24 cellular contexts compared by ENCODE assay signal in genomic region chr17:78991906-78992532, GRCh38. TPM values are rescaled to one million over a fixed set of nuclear protein-coding genes. Genes with fewer than 3 reads are reported as not detected.
DNase-seq lines count a peak whose midpoint lies in the region; ATAC-seq and TF ChIP-seq lines count a peak whose summit lies in the region.
"Had no signal": no experiment of that assay in that cellular context is flagged by ENCODE, and none has a peak within 500 bp of the region (broad histone marks: within the 10 kb centered on the region; RNA-seq: fewer than 3 reads in every experiment).

No MANE protein-coding gene starts in this region.

- H3K4me3 Mint-ChIP-seq in activated naive CD8-positive, alpha-beta T cell treated with anti-CD3 and anti-CD28 coated beads, Interleukin-2, amount 10 ng/mL, durations not matched to agents 7 days and 5 days: no peak overlapping the region
- H3K4me3 Mint-ChIP-seq in activated naive CD8-positive, alpha-beta T cell treated with anti-CD3 and anti-CD28 coated beads for 36 hours: no peak overlapping the region
- H3K4me3 Mint-ChIP-seq: activated CD8-positive, alpha-beta memory T cell treated with anti-CD3 and anti-CD28 coated beads, Interleukin-2, amount 10 ng/mL, durations not matched to agents 7 days and 5 days; natural killer cell treated with Interleukin-12 subunit alpha and Interleukin-12 subunit beta and Interleukin-15 and Interleukin-18, amount 100 ng/mL, for 72 hours; stimulated activated effector memory CD8-positive, alpha-beta T cell treated with anti-CD3 and anti-CD28 coated beads, Interleukin-12 subunit alpha, Interleukin-12 subunit beta, amount 100 ng/mL, for 72 hours; T-helper 1 cell treated with Interleukin-12 subunit alpha and Interleukin-12 subunit beta and Interleukin-4 antibody, amounts not matched to agents 30 μg/mL and 1 μg/mL, for 36 hours had no signal

- no peaks in the 10 kb centered on the region for H3K27me3 Mint-ChIP-seq in activated naive CD8-positive, alpha-beta T cell treated with anti-CD3 and anti-CD28 coated beads, Interleukin-2, amount 10 ng/mL, durations not matched to agents 7 days and 5 days
- no peaks in the 10 kb centered on the region for H3K27me3 Mint-ChIP-seq in activated naive CD8-positive, alpha-beta T cell treated with anti-CD3 and anti-CD28 coated beads for 36 hours
- H3K27me3 Mint-ChIP-seq: activated CD8-positive, alpha-beta memory T cell treated with anti-CD3 and anti-CD28 coated beads, Interleukin-2, amount 10 ng/mL, durations not matched to agents 7 days and 5 days; natural killer cell treated with Interleukin-12 subunit alpha and Interleukin-12 subunit beta and Interleukin-15 and Interleukin-18, amount 100 ng/mL, for 72 hours had no signal

- H3K9me3 Mint-ChIP-seq in activated naive CD8-positive, alpha-beta T cell treated with anti-CD3 and anti-CD28 coated beads, Interleukin-2, amount 10 ng/mL, durations not matched to agents 7 days and 5 days: no peaks in the 10 kb centered on the region
- no peaks in the 10 kb centered on the region for H3K9me3 Mint-ChIP-seq in activated naive CD8-positive, alpha-beta T cell treated with anti-CD3 and anti-CD28 coated beads for 36 hours
- H3K9me3 Mint-ChIP-seq: natural killer cell treated with Interleukin-12 subunit alpha and Interleukin-12 subunit beta and Interleukin-15 and Interleukin-18, amount 100 ng/mL, for 72 hours; stimulated activated effector memory CD8-positive, alpha-beta T cell treated with anti-CD3 and anti-CD28 coated beads, Interleukin-12 subunit alpha, Interleukin-12 subunit beta, amount 100 ng/mL, for 72 hours; T-helper 1 cell treated with Interleukin-12 subunit alpha and Interleukin-12 subunit beta and Interleukin-4 antibody, amounts not matched to agents 30 μg/mL and 1 μg/mL, for 36 hours had no signal

- H3K36me3 Mint-ChIP-seq in activated naive CD8-positive, alpha-beta T cell treated with anti-CD3 and anti-CD28 coated beads, Interleukin-2, amount 10 ng/mL, durations not matched to agents 7 days and 5 days: peaks cover 20% of the 10 kb centered on the region
- H3K36me3 Mint-ChIP-seq in activated naive CD8-positive, alpha-beta T cell treated with anti-CD3 and anti-CD28 coated beads for 36 hours: peaks cover 15% of the 10 kb centered on the region
- H3K36me3 Mint-ChIP-seq: natural killer cell treated with Interleukin-12 subunit alpha and Interleukin-12 subunit beta and Interleukin-15 and Interleukin-18, amount 100 ng/mL, for 72 hours had no signal

- no peak overlapping the region for H3K23ac ChIP-seq in mesendoderm (ENCODE audit: low read length)

- H3K9me3 ChIP-seq in stomach: no peaks in the 10 kb centered on the region
- H3K9me3 ChIP-seq: body of pancreas, HAP-1, left lung, SJSA1 had no signal

- H2BK15ac ChIP-seq in mesendoderm (replicated peaks; ENCODE audit: low read depth): no peak overlapping the region

- no peak overlapping the region for H2BK120ac ChIP-seq in mesendoderm (ENCODE audit: low read depth, low read length)

- H3K79me2 ChIP-seq in mesendoderm (ENCODE audit: control insufficient read depth, insufficient read depth, low read length): no peaks in the 10 kb centered on the region

- no peak overlapping the region for H3K18ac ChIP-seq in mesendoderm (ENCODE audit: low read length)

- peaks cover 2% of the 10 kb centered on the region for H3K36me3 ChIP-seq in H7 (replicated peaks; ENCODE audit: control insufficient read depth, insufficient read depth, low read length)
- peaks cover 47 to 76% (median 74%) of the 10 kb centered on the region in 4 donors for H3K36me3 ChIP-seq in stomach
- H3K36me3 ChIP-seq in mesendoderm (ENCODE audit: control insufficient read depth, insufficient read depth, low read length): peaks cover 8% of the 10 kb centered on the region

- TF ChIP-seq CTCF in stomach (IDR thresholded peaks at IDR 0.05): no peak

- H3K4me1 ChIP-seq in stomach: peaks cover 48 to 67% (median 58%) of the 10 kb centered on the region in 4 donors
- peaks cover under 1% of the 10 kb centered on the region for H3K4me1 ChIP-seq in mesendoderm (ENCODE audit: control insufficient read depth, low read depth, low read length)

- no peak for ATAC-seq in activated naive CD8-positive, alpha-beta T cell treated with anti-CD3 and anti-CD28 coated beads, Interleukin-2, amount 10 ng/mL, durations not matched to agents 7 days and 5 days (ENCODE audit: low read depth)
- ATAC-seq in HG02870 (IDR thresholded peaks at IDR 0.05; ENCODE audit: unreplicated experiment) (no peak), HG03196 (IDR thresholded peaks at IDR 0.05; ENCODE audit: unreplicated experiment) (no peak)
- ATAC-seq: activated CD8-positive, alpha-beta memory T cell treated with anti-CD3 and anti-CD28 coated beads, Interleukin-2, amount 10 ng/mL, durations not matched to agents 7 days and 5 days; body of pancreas; left lung; natural killer cell treated with Interleukin-12 subunit alpha and Interleukin-12 subunit beta and Interleukin-15 and Interleukin-18, amount 100 ng/mL, for 72 hours; Panc1; stimulated activated effector memory CD8-positive, alpha-beta T cell treated with anti-CD3 and anti-CD28 coated beads, Interleukin-12 subunit alpha, Interleukin-12 subunit beta, amount 100 ng/mL, for 72 hours had no signal

- peak overlapping the region in 4 of 5 donors; percentile 16 to 78 (median 54) for H3K27ac ChIP-seq in stomach
- H3K27ac ChIP-seq in mesendoderm (ENCODE audit: low read depth, low read length): no peak overlapping the region
- H3K27ac ChIP-seq: body of pancreas, C4-2B, HL-60, left lung, SJSA1 had no signal

- DNase-seq in activated naive CD8-positive, alpha-beta T cell treated with anti-CD3 and anti-CD28 coated beads, Interleukin-2, amount 10 ng/mL, durations not matched to agents 7 days and 5 days: peak; percentile 17
- no peak for DNase-seq in activated naive CD8-positive, alpha-beta T cell treated with anti-CD3 and anti-CD28 coated beads for 36 hours
- DNase-seq in H7: peak; percentile 32
- peak; percentile 81 for DNase-seq in mesenteric fat pad (ENCODE audit: low spot score)
- peak; percentile 11 for DNase-seq in stomach
- DNase-seq in mesendoderm: no peak
- DNase-seq: activated CD4-positive, alpha-beta T cell treated with anti-CD3 and anti-CD28 coated beads for 4 hours; activated CD8-positive, alpha-beta memory T cell treated with anti-CD3 and anti-CD28 coated beads, Interleukin-2, amount 10 ng/mL, durations not matched to agents 7 days and 5 days; EL; NCI-H1048; NCI-H1694 treated with DMSO at 0.1 percent for 48 hours; NCI-H524 treated with DMSO at 0.1 percent for 48 hours had no signal

- H3K4me2 ChIP-seq in mesendoderm (ENCODE audit: low read length): no peak overlapping the region

- no peak overlapping the region for H3K56ac ChIP-seq in mesendoderm (ENCODE audit: low read length)

- no peak overlapping the region for H3K4ac ChIP-seq in mesendoderm (ENCODE audit: low read depth, low read length)

- H2BK5ac ChIP-seq in mesendoderm (ENCODE audit: low read length): no peak overlapping the region

- H4K8ac ChIP-seq in mesendoderm (ENCODE audit: low read depth, low read length): no peak overlapping the region

- no peak overlapping the region for H2AK5ac ChIP-seq in mesendoderm (ENCODE audit: low read length)

- TF ChIP-seq EP300 in stomach (IDR thresholded peaks at IDR 0.05): no peak

- no peak overlapping the region for H3K4me3 ChIP-seq in H7 (ENCODE audit: insufficient read depth, low read depth, low read length)
- H3K4me3 ChIP-seq in stomach: no peak overlapping the region
- no peak overlapping the region for H3K4me3 ChIP-seq in mesendoderm (ENCODE audit: low read length)
- H3K4me3 ChIP-seq: body of pancreas, HAP-1, left lung, SJSA1 had no signal

- H4K5ac ChIP-seq in mesendoderm (ENCODE audit: low read length): no peak overlapping the region

- H3K27me3 ChIP-seq in H7 (ENCODE audit: control insufficient read depth, insufficient read depth, low read length) (no peaks in the 10 kb centered on the region), stomach (no peaks in the 10 kb centered on the region), mesendoderm (ENCODE audit: insufficient read depth, low read length, poor library complexity) (no peaks in the 10 kb centered on the region)
- H3K27me3 ChIP-seq: body of pancreas, left lung, SJSA1 had no signal

- TF ChIP-seq POLR2A in stomach (IDR thresholded peaks at IDR 0.05): no peak

- POLR2A ChIA-PET in activated naive CD8-positive, alpha-beta T cell treated with anti-CD3 and anti-CD28 coated beads, Interleukin-2, amount 10 ng/mL, durations not matched to agents 7 days and 5 days (lab: Charles Lee): no interaction called here

- H3K27ac Mint-ChIP-seq in activated naive CD8-positive, alpha-beta T cell treated with anti-CD3 and anti-CD28 coated beads, Interleukin-2, amount 10 ng/mL, durations not matched to agents 7 days and 5 days: no peak overlapping the region
- H3K27ac Mint-ChIP-seq in activated naive CD8-positive, alpha-beta T cell treated with anti-CD3 and anti-CD28 coated beads for 36 hours: no peak overlapping the region
- H3K27ac Mint-ChIP-seq: activated CD8-positive, alpha-beta memory T cell treated with anti-CD3 and anti-CD28 coated beads, Interleukin-2, amount 10 ng/mL, durations not matched to agents 7 days and 5 days; natural killer cell treated with Interleukin-12 subunit alpha and Interleukin-12 subunit beta and Interleukin-15 and Interleukin-18, amount 100 ng/mL, for 72 hours; stimulated activated effector memory CD8-positive, alpha-beta T cell treated with anti-CD3 and anti-CD28 coated beads, Interleukin-12 subunit alpha, Interleukin-12 subunit beta, amount 100 ng/mL, for 72 hours; T-helper 1 cell treated with Interleukin-12 subunit alpha and Interleukin-12 subunit beta and Interleukin-4 antibody, amounts not matched to agents 30 μg/mL and 1 μg/mL, for 36 hours had no signal

- no peak overlapping the region for H3K9ac ChIP-seq in mesendoderm (ENCODE audit: low read length)

- WGBS in stomach, 5 donors: 71 to 85% (median 80%) methylated on average over 22 of the region's 22 CpGs
- no CpG with 5 or more reads among the region's 22 CpGs for WGBS in mesendoderm (ENCODE audit: extremely low coverage, insufficient coverage, low lambda C conversion rate)

- H3K79me1 ChIP-seq in mesendoderm (ENCODE audit: low read length): no peaks in the 10 kb centered on the region

- H3K4me1 Mint-ChIP-seq in activated naive CD8-positive, alpha-beta T cell treated with anti-CD3 and anti-CD28 coated beads, Interleukin-2, amount 10 ng/mL, durations not matched to agents 7 days and 5 days: peaks cover 6% of the 10 kb centered on the region
- peaks cover 10% of the 10 kb centered on the region for H3K4me1 Mint-ChIP-seq in activated naive CD8-positive, alpha-beta T cell treated with anti-CD3 and anti-CD28 coated beads for 36 hours

- intact Hi-C loops in stomach (cut with DNase I; ENCODE audit: low total_unique reads): no loop called here

RNA-seq across cellular contexts. Expression of gene LGALS3BP, which starts 12.3 kb away (rescaled TPM):
- 100 to 1,000 TPM; 193 to 222 TPM for total RNA-seq in activated naive CD8-positive, alpha-beta T cell treated with anti-CD3 and anti-CD28 coated beads, Interleukin-2, amount 10 ng/mL, durations not matched to agents 7 days and 5 days
- total RNA-seq in activated naive CD8-positive, alpha-beta T cell treated with anti-CD3 and anti-CD28 coated beads for 36 hours: 10 to 100 TPM; 86.8 to 89.7 TPM
- total RNA-seq in H7 (2014; rRNA removed; shearing (Covaris generic)): 116 and 129 TPM in 2 replicates
- total RNA-seq in mesenteric fat pad (417 TPM), stomach (100 to 1,000 TPM in 4 of 5 donors, 10 to 100 TPM in 1; 94.5 to 625 (median 434) TPM)
- polyA plus RNA-seq in stomach: 100 to 1,000 TPM in 2 of 3 donors, 10 to 100 TPM in 1; 63.4 to 212 (median 172) TPM
- 15.3 TPM for polyA plus RNA-seq in mesendoderm (2013, experiment 1 of 2)
- 15.6 TPM for polyA plus RNA-seq in mesendoderm (2013, experiment 2 of 2)

RNA-seq across cellular contexts. Expression of gene CANT1, which starts 17.5 kb away (rescaled TPM):
- total RNA-seq in activated naive CD8-positive, alpha-beta T cell treated with anti-CD3 and anti-CD28 coated beads, Interleukin-2, amount 10 ng/mL, durations not matched to agents 7 days and 5 days: 10 to 100 TPM; 56.0 to 61.5 TPM
- 10 to 100 TPM; 39.3 to 43.1 TPM for total RNA-seq in activated naive CD8-positive, alpha-beta T cell treated with anti-CD3 and anti-CD28 coated beads for 36 hours
- 27.3 and 29.6 TPM in 2 replicates for total RNA-seq in H7 (2014; rRNA removed; shearing (Covaris generic))
- total RNA-seq in mesenteric fat pad (37.9 TPM), stomach (100 to 1,000 TPM in 1 of 5 donors, 10 to 100 TPM in 4; 31.2 to 151 (median 70.1) TPM)
- 10 to 100 TPM; 16.6 to 20.9 (median 18.1) TPM for polyA plus RNA-seq in stomach
- polyA plus RNA-seq in mesendoderm (2013, experiment 1 of 2): 21.0 TPM
- 20.4 TPM for polyA plus RNA-seq in mesendoderm (2013, experiment 2 of 2)

RNA-seq across cellular contexts. Expression of gene C1QTNF1, which starts 31.9 kb away (rescaled TPM):
- total RNA-seq in activated naive CD8-positive, alpha-beta T cell treated with anti-CD3 and anti-CD28 coated beads, Interleukin-2, amount 10 ng/mL, durations not matched to agents 7 days and 5 days: not detected
- under 1 TPM; 0.12 to 0.14 TPM for total RNA-seq in activated naive CD8-positive, alpha-beta T cell treated with anti-CD3 and anti-CD28 coated beads for 36 hours
- total RNA-seq in H7 (2014; rRNA removed; shearing (Covaris generic)): 0.28 and 0.67 TPM in 2 replicates
- total RNA-seq in mesenteric fat pad: 563 TPM
- 10 to 100 TPM in 3 of 5 donors, 1 to 10 TPM in 2; 6.4 to 20.3 (median 10.1) TPM for total RNA-seq in stomach
- 10 to 100 TPM in 2 of 3 donors, 1 to 10 TPM in 1; 2.9 to 18.2 (median 15.3) TPM for polyA plus RNA-seq in stomach
- 0.49 TPM for polyA plus RNA-seq in mesendoderm (2013, experiment 1 of 2)
- 0.34 TPM for polyA plus RNA-seq in mesendoderm (2013, experiment 2 of 2)
- total RNA-seq: activated CD8-positive, alpha-beta memory T cell treated with anti-CD3 and anti-CD28 coated beads, Interleukin-2, amount 10 ng/mL, durations not matched to agents 7 days and 5 days; natural killer cell treated with Interleukin-12 subunit alpha and Interleukin-12 subunit beta and Interleukin-15 and Interleukin-18, amount 100 ng/mL, for 72 hours had no signal

Comparison
In these comparisons a context has a peak if more than half of its experiments do, and no peak if none do; other contexts are left out.
1. DNase-seq: peak in activated naive CD8-positive, alpha-beta T cell treated with anti-CD3 and anti-CD28 coated beads, Interleukin-2, amount 10 ng/mL, durations not matched to agents 7 days and 5 days (single experiment), H7 (single experiment), mesenteric fat pad (single experiment) and stomach (single experiment); none in activated naive CD8-positive, alpha-beta T cell treated with anti-CD3 and anti-CD28 coated beads for 36 hours (single experiment) and mesendoderm (single experiment).
2. RNA of gene C1QTNF1, which starts 31.9 kb away (total RNA-seq): 563 TPM in mesenteric fat pad (single experiment); 6.4 to 20.3 TPM in stomach, 0.28 to 0.67 TPM in H7, 0.12 to 0.14 TPM in activated naive CD8-positive, alpha-beta T cell treated with anti-CD3 and anti-CD28 coated beads for 36 hours and not detected in activated naive CD8-positive, alpha-beta T cell treated with anti-CD3 and anti-CD28 coated beads, Interleukin-2, amount 10 ng/mL, durations not matched to agents 7 days and 5 days; every median in the first group is over 10 times any median in the second.